In the genomic region with DNA sequence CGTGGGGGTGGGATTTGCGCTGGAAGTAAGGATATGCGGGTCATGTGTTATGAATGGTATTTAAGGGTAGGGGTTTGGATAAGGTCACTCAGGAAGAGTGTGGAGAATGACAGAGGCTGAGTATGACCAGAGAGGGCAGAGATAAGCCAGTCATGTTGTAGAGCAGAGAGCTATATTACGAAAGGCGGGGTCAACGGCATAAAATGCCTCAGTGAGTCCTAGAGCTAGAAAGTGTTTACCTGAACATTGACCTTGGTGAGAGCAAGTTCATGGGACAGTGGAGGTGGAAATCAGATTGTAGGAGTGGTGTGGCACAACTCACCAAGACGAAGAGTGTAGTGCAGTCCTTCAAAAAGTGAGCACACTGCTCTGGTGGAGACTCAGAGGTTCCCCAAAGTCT, we compare ENCODE assay signal across 12 cellular contexts. TPM values are rescaled to one million over a fixed set of nuclear protein-coding genes. Genes with fewer than 3 reads are reported as not detected.
DNase-seq lines count a peak whose midpoint lies in the region; ATAC-seq, FAIRE-seq and TF ChIP-seq lines count a peak whose summit lies in the region.
"Had no signal": no experiment of that assay in that cellular context is flagged by ENCODE, and none has a peak within 500 bp of the region (broad histone marks: within the 10 kb centered on the region; RNA-seq: fewer than 3 reads in every experiment).

No MANE protein-coding gene starts in this region.

- no peaks in the 10 kb centered on the region for H3K9me3 ChIP-seq in heart left ventricle
- H3K9me3 ChIP-seq in K562 (replicated peaks; ENCODE audit: control insufficient read depth, insufficient read depth, low read depth, low read length), result no peaks in the 10 kb centered on the region
- no peaks in the 10 kb centered on the region for H3K9me3 ChIP-seq in liver (ENCODE audit: control insufficient read depth in 4 of 4, low read length in 3 of 4)
- no peaks in the 10 kb centered on the region for H3K9me3 ChIP-seq in psoas muscle
- no peaks in the 10 kb centered on the region for H3K9me3 ChIP-seq in gastrocnemius medialis
- H3K9me3 ChIP-seq: BLaER1 treated with 17β-estradiol and CSF1 and Interleukin-3, amounts not matched to agents 10 nM and 100 nM had no signal

- TF ChIP-seq EP300 in K562 (IDR thresholded peaks at IDR 0.05; ENCODE audit: low read length), result no peak

- H3K9ac ChIP-seq in K562 (ENCODE audit: insufficient read depth in 1 of 2, low read depth in 2 of 2, low read length in 2 of 2) (no peak overlapping the region), liver (ENCODE audit: low read depth in 1 of 2, low read length in 2 of 2) (no peak overlapping the region)
- H3K9ac ChIP-seq: BLaER1 treated with 17β-estradiol and CSF1 and Interleukin-3, amounts not matched to agents 10 nM and 100 nM had no signal

- H3K4me1 ChIP-seq in heart left ventricle (peaks cover 0 to 36% (median 9%) of the 10 kb centered on the region in 12 donors), K562 (replicated peaks in 1 of 2; ENCODE audit: control insufficient read depth in 2 of 2, insufficient read depth in 2 of 2, low read length in 2 of 2) (no peaks in the 10 kb centered on the region), liver (ENCODE audit: control insufficient read depth in 4 of 4, insufficient read depth in 4 of 4, low read length in 3 of 4) (peaks cover 7 to 27% (median 16%) of the 10 kb centered on the region in 4 donors), psoas muscle (peaks cover 29% of the 10 kb centered on the region), gastrocnemius medialis (peaks cover 26 to 43% of the 10 kb centered on the region in 2 donors)
- H3K4me1 ChIP-seq: BLaER1 treated with 17β-estradiol and CSF1 and Interleukin-3, amounts not matched to agents 10 nM and 100 nM had no signal

- ATAC-seq in heart left ventricle (peak in 3 of 4 donors; percentile 3 to 35 (median 21)), left cardiac atrium (no peak), K562 (no peak), psoas muscle (no peak), gastrocnemius medialis (no peak)

- POLR2A ChIA-PET in K562 (lab: Yijun Ruan, JAX), result interaction anchor here (0.7 kb wide), 2 partner anchors 16 to 75 kb away, joined by 3 to 4 read pairs; no protein-coding TSS in a partner anchor

- TF ChIP-seq POLR2A in heart left ventricle (IDR thresholded peaks at IDR 0.05), result no peak
- no peak for TF ChIP-seq POLR2A in K562 (conservative IDR thresholded peaks at IDR 0.05)
- TF ChIP-seq POLR2A in gastrocnemius medialis (IDR thresholded peaks at IDR 0.05), result no peak

- no peaks in the 10 kb centered on the region for H3K79me2 ChIP-seq in K562 (ENCODE audit: control insufficient read depth, insufficient read depth, low read length)

- in situ Hi-C loops in K562 (cut with MboI) (no loop called here), gastrocnemius medialis (cut with MboI; ENCODE audit: low sequenced_read_pairs in 4 of 4) (no loop called here)

- H3K27me3 ChIP-seq in heart left ventricle (no peaks in the 10 kb centered on the region), K562 (ENCODE audit: control insufficient read depth in 2 of 2, insufficient read depth in 2 of 2, low read length in 2 of 2) (peaks cover 2 to 4% of the 10 kb centered on the region in 2 experiments; a peak in 1 of 5 replicates), liver (ENCODE audit: control insufficient read depth in 4 of 4, insufficient read depth in 4 of 4, low read length in 3 of 4) (no peaks in the 10 kb centered on the region), psoas muscle (ENCODE audit: insufficient read depth in 3 of 3, low read length in 2 of 3) (no peaks in the 10 kb centered on the region), gastrocnemius medialis (no peaks in the 10 kb centered on the region)
- H3K27me3 ChIP-seq: BLaER1 treated with 17β-estradiol and CSF1 and Interleukin-3, amounts not matched to agents 10 nM and 100 nM had no signal

- DNase-seq in heart left ventricle, result no peak
- no peak for DNase-seq in left cardiac atrium
- no peak for DNase-seq in K562 (ENCODE audit: extremely low read depth in 1 of 4, low spot score in 3 of 4)
- DNase-seq in psoas muscle, result no peak
- no peak for DNase-seq in gastrocnemius medialis
- no peak for DNase-seq in activated CD4-positive, alpha-beta T cell treated with anti-CD3 and anti-CD28 coated beads for 4 hours
- DNase-seq: 8988T; CD4-positive, CD25-positive, alpha-beta regulatory T cell; DMS53; H9 had no signal

- H3K9me1 ChIP-seq in K562 (ENCODE audit: control insufficient read depth, insufficient read depth, low read length), result no peaks in the 10 kb centered on the region

- TF ChIP-seq RAD21 in K562 (CRISPR knock-in tag; conservative IDR thresholded peaks at IDR 0.05 in 1 of 2, IDR thresholded peaks at IDR 0.05 in 1 of 2), result no peak
- peak; percentile 21 to 56 for TF ChIP-seq RAD21 in liver (IDR thresholded peaks at IDR 0.05)

- no peak overlapping the region for H2AFZ ChIP-seq in K562 (ENCODE audit: low read depth, low read length)

- CTCF ChIA-PET in K562 (lab: Yijun Ruan, JAX; ENCODE audit: low intra/inter-chr PET ratio), result no interaction called here

- TF ChIP-seq CTCF in heart left ventricle (IDR thresholded peaks at IDR 0.05) (no peak), K562 (IDR thresholded peaks at IDR 0.05 in 2 of 3, conservative IDR thresholded peaks at IDR 0.05 in 1 of 3; ENCODE audit: insufficient read depth in 2 of 3, low read depth in 1 of 3, low read length in 3 of 3) (no peak), liver (IDR thresholded peaks at IDR 0.05; ENCODE audit: low read depth, low read length, missing input control) (no peak), psoas muscle (IDR thresholded peaks at IDR 0.05) (no peak), gastrocnemius medialis (IDR thresholded peaks at IDR 0.05 in 4 of 5, conservative IDR thresholded peaks at IDR 0.05 in 1 of 5) (no peak)

- H3K36me3 ChIP-seq in heart left ventricle (peaks cover 0 to 25% (median 0%) of the 10 kb centered on the region in 9 donors), K562 (ENCODE audit: control insufficient read depth, insufficient read depth, low read length) (no peaks in the 10 kb centered on the region), liver (ENCODE audit: control insufficient read depth in 4 of 4, insufficient read depth in 3 of 4, low read depth in 1 of 4, low read length in 3 of 4) (no peaks in the 10 kb centered on the region), psoas muscle (ENCODE audit: insufficient read depth in 1 of 2, low read depth in 1 of 2) (peaks cover 0 to 13% of the 10 kb centered on the region in 2 donors), gastrocnemius medialis (peaks cover 0 to 10% of the 10 kb centered on the region in 2 donors)
- H3K36me3 ChIP-seq: BLaER1 treated with 17β-estradiol and CSF1 and Interleukin-3, amounts not matched to agents 10 nM and 100 nM had no signal

- no peaks in the 10 kb centered on the region for H4K20me1 ChIP-seq in K562 (replicated peaks; ENCODE audit: control insufficient read depth, insufficient read depth, low read length)
- H4K20me1 ChIP-seq: BLaER1 treated with 17β-estradiol and CSF1 and Interleukin-3, amounts not matched to agents 10 nM and 100 nM had no signal

- WGBS in heart left ventricle, 4 donors, result 59 to 70% (median 63%) methylated on average over 7 of the region's 7 CpGs
- WGBS in K562 (ENCODE audit: insufficient coverage, low coverage, missing lambda C conversion rate), result 32% methylated on average over 7 of the region's 7 CpGs
- 54% methylated on average over 7 of the region's 7 CpGs for WGBS in liver
- 76 to 87% (median 83%) methylated on average over 7 of the region's 7 CpGs for WGBS in psoas muscle, 3 donors

- no peak overlapping the region for H3K4me3 ChIP-seq in heart left ventricle
- H3K4me3 ChIP-seq in K562, result no peak overlapping the region
- H3K4me3 ChIP-seq in liver (ENCODE audit: low read depth in 1 of 3, low read length in 3 of 3), result no peak overlapping the region
- no peak overlapping the region for H3K4me3 ChIP-seq in psoas muscle
- no peak overlapping the region for H3K4me3 ChIP-seq in gastrocnemius medialis
- H3K4me3 ChIP-seq: BLaER1 treated with 17β-estradiol and CSF1 and Interleukin-3, amounts not matched to agents 10 nM and 100 nM had no signal

- BruUV-seq in K562 (replicated peaks; lab: Mats Ljungman, UMichigan), result no TSS peak

- peak overlapping the region in 2 of 12 donors; percentile 17 to 32 for H3K27ac ChIP-seq in heart left ventricle
- no peak overlapping the region for H3K27ac ChIP-seq in K562 (ENCODE audit: extremely low read depth, low read depth, low read length)
- no peak overlapping the region for H3K27ac ChIP-seq in liver (ENCODE audit: low read depth in 1 of 2, low read length in 2 of 2)
- H3K27ac ChIP-seq in psoas muscle, result peak overlapping the region; percentile 89
- H3K27ac ChIP-seq in gastrocnemius medialis, result peak overlapping the region in 2 of 4 donors; percentile 88 to 96
- H3K27ac ChIP-seq: BLaER1 treated with 17β-estradiol and CSF1 and Interleukin-3, amounts not matched to agents 10 nM and 100 nM had no signal

- FAIRE-seq in K562 (lab: Jason Lieb, UNC), result no peak

- intact Hi-C loops in heart left ventricle (cut with DNase I), result no loop called here
- intact Hi-C loops in left cardiac atrium (cut with DNase I), result no loop called here
- intact Hi-C loops in K562 (cut with micrococcal nuclease), result no loop called here
- intact Hi-C loops in psoas muscle (cut with DNase I), result no loop called here
- intact Hi-C loops in gastrocnemius medialis (cut with DNase I; ENCODE audit: low total_unique reads), result no loop called here

- no peak overlapping the region for H3K4me2 ChIP-seq in K562 (ENCODE audit: insufficient read depth, low read length)
- H3K4me2 ChIP-seq: BLaER1 treated with 17β-estradiol and CSF1 and Interleukin-3, amounts not matched to agents 10 nM and 100 nM had no signal

RNA-seq across cellular contexts. Expression of a gene that starts 13.8 kb away (rescaled TPM):
- total RNA-seq in heart left ventricle (1,000 to 10,000 TPM in 3 of 9 donors, 100 to 1,000 TPM in 6; 348 to 1,479 (median 780) TPM), left cardiac atrium (100 to 1,000 TPM; 220 to 376 TPM), K562 (2014; rRNA removed) (not detected in 2 replicates), K562 (2014; rRNA removed; fragmentation: Illumina TruSeq; extraction: Trizol) (not detected in 2 replicates), K562 (2015; rRNA removed; fragmentation: Illumina TruSeq; extraction: Trizol) (not detected in 2 replicates), K562 (2021) (0.13 TPM in 1 of 2 replicates, not detected in the other), liver (not detected), psoas muscle (1,000 to 10,000 TPM in 1 of 4 donors, 100 to 1,000 TPM in 3; 383 to 1,114 (median 640) TPM), gastrocnemius medialis (100 to 1,000 TPM; 150 to 518 (median 314) TPM)
- polyA plus RNA-seq in heart left ventricle (100 to 1,000 TPM; 202 to 467 TPM), K562 (2011; rRNA removed) (not detected in 2 replicates), K562 (2014; fragmentation: Illumina TruSeq; extraction: Trizol) (not detected in 2 replicates), K562 (2014; fragmentation: Nextera tagmentation; extraction: Ambion mirVana) (under 1 TPM in 1 of 2 experiments, not detected in 1; 0.04 TPM), K562 (2014; rRNA removed) (not detected in 2 replicates), liver (not detected), psoas muscle (100 to 1,000 TPM in 2 of 3 donors, 1 to 10 TPM in 1; 6.9 to 341 (median 259) TPM)
- not detected in 2 replicates for total RNA-seq in K562 (2011; cell fraction: chromatin; rRNA removed; ENCODE audit: low replicate concordance)
- total RNA-seq in K562 (2011; cell fraction: nucleolus; rRNA removed), result not detected in 2 replicates
- not detected in 2 replicates for total RNA-seq in K562 (2011; cell fraction: nucleoplasm; rRNA removed)
- not detected in 2 replicates for polyA plus RNA-seq in K562 (2011; cell fraction: cytosol; rRNA removed)
- not detected in 2 replicates for polyA plus RNA-seq in K562 (2011; cell fraction: nucleus; rRNA removed)
- polyA plus RNA-seq in K562 (2012), result 0.08 TPM in 2 replicates
- polyA minus RNA-seq in K562 (2011; rRNA and poly(A)+ RNA removed), result not detected in 2 replicates
- not detected in 2 replicates for polyA minus RNA-seq in K562 (2011; cell fraction: cytosol; rRNA and poly(A)+ RNA removed)
- polyA minus RNA-seq in K562 (2011; cell fraction: nucleus; rRNA and poly(A)+ RNA removed), result not detected in 2 replicates
- total RNA-seq: CD4-positive, CD25-positive, alpha-beta regulatory T cell; H9 had no signal

Comparison
In these comparisons a context has a peak if more than half of its experiments do, and no peak if none do; other contexts are left out.
1. ATAC-seq: peak in heart left ventricle (3 of 4); none in left cardiac atrium (0 of 2), K562 (single experiment), psoas muscle (0 of 4) and gastrocnemius medialis (0 of 2).
2. RNA of a gene that starts 13.8 kb away (total RNA-seq): 383 to 1,114 TPM in psoas muscle, 348 to 1,479 TPM in heart left ventricle, 220 to 376 TPM in left cardiac atrium and 150 to 518 TPM in gastrocnemius medialis; 0.13 TPM in K562 and not detected in liver; every median in the first group is over 100 times any median in the second.